In the genomic region with DNA sequence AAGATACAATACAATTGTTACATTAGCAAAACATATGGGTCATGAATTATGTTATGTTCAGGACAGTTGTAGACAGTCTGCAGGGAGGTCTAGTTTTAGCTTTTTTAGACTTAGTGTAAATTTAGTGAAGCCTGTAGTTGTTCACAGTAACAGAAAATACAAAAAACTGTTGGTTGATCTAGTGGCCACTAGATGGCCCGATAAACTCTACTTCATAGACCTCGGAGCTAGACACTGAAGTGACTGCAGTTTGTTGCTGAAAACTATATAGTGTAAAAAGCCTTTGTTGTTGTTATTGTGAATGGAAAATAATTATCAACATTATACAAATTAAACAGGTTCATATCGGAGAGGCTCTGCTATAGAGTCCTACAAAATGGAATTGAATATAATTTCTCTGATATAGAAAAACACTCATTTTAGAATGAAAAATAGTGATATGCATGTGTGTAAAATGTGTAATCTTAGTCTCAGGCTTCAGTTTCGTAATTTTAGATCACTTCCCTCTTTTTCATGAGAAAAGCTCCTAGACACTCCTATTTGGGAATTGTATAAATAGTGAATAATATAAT, we compare ENCODE assay signal across 11 cellular contexts. TPM values are rescaled to one million over a fixed set of nuclear protein-coding genes. Genes with fewer than 3 reads are reported as not detected.
DNase-seq lines count a peak whose midpoint lies in the region; ATAC-seq, FAIRE-seq and TF ChIP-seq lines count a peak whose summit lies in the region.
"Had no signal": no experiment of that assay in that cellular context is flagged by ENCODE, and none has a peak within 500 bp of the region (broad histone marks: within the 10 kb centered on the region; RNA-seq: fewer than 3 reads in every experiment).

No MANE protein-coding gene starts in this region.

- TF ChIP-seq POLR2A in A549 (IDR thresholded peaks at IDR 0.05; ENCODE audit: low read length) (no peak), HCT116 (IDR thresholded peaks at IDR 0.05; ENCODE audit: borderline replicate concordance, extremely low read depth, insufficient read depth, insufficient read length) (no peak)

- intact Hi-C loops in HCT116 (cut with micrococcal nuclease) (no loop called here), Panc1 (cut with micrococcal nuclease; ENCODE audit: unreplicated experiment) (no loop called here)

- no peaks in the 10 kb centered on the region for H3K9me3 ChIP-seq in A549
- H3K9me3 ChIP-seq in HCT116 (ENCODE audit: control insufficient read depth in 1 of 2, insufficient read depth in 1 of 2, low read depth in 1 of 2, low read length in 2 of 2): no peaks in the 10 kb centered on the region
- no peaks in the 10 kb centered on the region for H3K9me3 ChIP-seq in Panc1 (ENCODE audit: control insufficient read depth, insufficient read depth, low read depth, low read length)
- no peaks in the 10 kb centered on the region for H3K9me3 ChIP-seq in hepatocyte (ENCODE audit: low read depth)

- TF ChIP-seq CTCF in A549 (IDR thresholded peaks at IDR 0.05): peak; percentile 19; the same call in 1 of the 3 replicates
- TF ChIP-seq CTCF in HCT116 (IDR thresholded peaks at IDR 0.05 in 2 of 3, conservative IDR thresholded peaks at IDR 0.05 in 1 of 3; ENCODE audit: borderline replicate concordance in 1 of 3, insufficient read depth in 1 of 3, low read depth in 2 of 3, low read length in 2 of 3): peak in 2 of 3 experiments; percentile 55 to 59; a peak in 4 of 6 replicates
- TF ChIP-seq CTCF in Panc1 (IDR thresholded peaks at IDR 0.05): peak; percentile 75
- TF ChIP-seq CTCF in hepatocyte (IDR thresholded peaks at IDR 0.05; ENCODE audit: poor library complexity): peak; percentile 55

- H3K27me3 ChIP-seq in HCT116 (ENCODE audit: insufficient read depth, low read length) (no peaks in the 10 kb centered on the region), Panc1 (ENCODE audit: control insufficient read depth, insufficient read depth, low read length) (no peaks in the 10 kb centered on the region; the same call in 1 of the 2 replicates), hepatocyte (no peaks in the 10 kb centered on the region)

- no peak overlapping the region for H3K9ac ChIP-seq in HCT116 (ENCODE audit: low read length)

- no peaks in the 10 kb centered on the region for H3K9me2 ChIP-seq in HCT116 (ENCODE audit: insufficient read depth)
- H3K9me2 ChIP-seq in hepatocyte (replicated peaks; ENCODE audit: insufficient read depth): no peaks in the 10 kb centered on the region

- BruUV-seq in HCT116 (replicated peaks; lab: Mats Ljungman, UMichigan) (no TSS peak), Panc1 (replicated peaks; lab: Mats Ljungman, UMichigan) (no TSS peak)

- CTCF ChIA-PET in A549 (lab: Yijun Ruan, JAX): interaction anchor here (1.3 kb wide), 1 partner anchor 10 kb away, joined by 4 read pairs; no protein-coding TSS in a partner anchor
- CTCF ChIA-PET in HCT116 (lab: Charles Lee): interaction anchor here (1.1 kb wide), 1 partner anchor 131 kb away, joined by 6 read pairs; no protein-coding TSS in a partner anchor
- CTCF ChIA-PET in Panc1 (lab: Charles Lee): interaction anchor here (1.0 kb wide), 1 partner anchor 20 kb away, joined by 3 read pairs; no protein-coding TSS in a partner anchor

- H3K36me3 ChIP-seq in HCT116 (ENCODE audit: control insufficient read depth in 1 of 2, insufficient read depth in 2 of 2, low read length in 2 of 2) (no peaks in the 10 kb centered on the region), Panc1 (ENCODE audit: control insufficient read depth, insufficient read depth, low read length) (no peaks in the 10 kb centered on the region), hepatocyte (replicated peaks; ENCODE audit: insufficient read depth, low read depth) (no peaks in the 10 kb centered on the region)

- no peak overlapping the region for H3K4me2 ChIP-seq in A549
- H3K4me2 ChIP-seq in HCT116 (ENCODE audit: low read length): no peak overlapping the region
- H3K4me2 ChIP-seq in hepatocyte: peak overlapping the region; percentile 71

- H2AFZ ChIP-seq in HCT116 (ENCODE audit: low read depth, low read length, poor library complexity, severe bottlenecking) (no peak overlapping the region), hepatocyte (no peak overlapping the region)

- FAIRE-seq in A549 (lab: Jason Lieb, UNC): no peak
- FAIRE-seq: GM12891 had no signal

- RAD21 ChIA-PET in HCT116 (lab: Charles Lee; ENCODE audit: low non-redundant PET in 1 of 2, low total read pairs in 2 of 2, uncharacterized antibody in 2 of 2, unreplicated experiment in 2 of 2): no interaction called here

- no peaks in the 10 kb centered on the region for H4K20me1 ChIP-seq in HCT116 (ENCODE audit: insufficient read depth)
- no peaks in the 10 kb centered on the region for H4K20me1 ChIP-seq in hepatocyte (ENCODE audit: insufficient read depth, poor library complexity, severe bottlenecking)

- H3K79me2 ChIP-seq in HCT116 (ENCODE audit: insufficient read depth, low read length) (no peaks in the 10 kb centered on the region), hepatocyte (no peaks in the 10 kb centered on the region)

- TF ChIP-seq EP300 in A549 (IDR thresholded peaks at IDR 0.05): no peak

- DNase-seq in A549 (ENCODE audit: low read depth in 1 of 2, low spot score in 1 of 2): no peak
- no peak for DNase-seq in HCT116 (ENCODE audit: low read depth, low spot score)
- no peak for DNase-seq in Panc1 (ENCODE audit: low read depth, low spot score)
- DNase-seq in hepatocyte (ENCODE audit: low spot score): peak; percentile 31
- no peak for DNase-seq in GF-D8 (lab: John Stamatoyannopoulos, UW)
- no peak for DNase-seq in DMS153 treated with DMSO at 0.1 percent for 48 hours (lab: John Stamatoyannopoulos, UW; ENCODE audit: unreplicated experiment)
- DNase-seq: amygdala, NCI-H524 treated with DMSO at 0.1 percent for 48 hours had no signal

- no peak overlapping the region for H3K4me3 ChIP-seq in A549
- H3K4me3 ChIP-seq in HCT116 (replicated peaks in 1 of 2; ENCODE audit: low read depth in 1 of 2, low read length in 2 of 2): no peak overlapping the region
- H3K4me3 ChIP-seq in Panc1 (ENCODE audit: low read depth in 2 of 2, low read length in 2 of 2): no peak overlapping the region
- no peak overlapping the region for H3K4me3 ChIP-seq in hepatocyte

- WGBS in A549 (ENCODE audit: missing lambda C conversion rate): 0% methylated on average over 4 of the region's 4 CpGs
- 32% methylated on average over 4 of the region's 4 CpGs for WGBS in hepatocyte (ENCODE audit: low lambda C conversion rate, missing lambda C conversion rate)

- in situ Hi-C loops in Panc1 (cut with HindIII; ENCODE audit: low pct_unique_long_range_greater_than_20kb, low sequenced_read_pairs): no loop called here

- no peak overlapping the region for H3K27ac ChIP-seq in A549
- no peak overlapping the region for H3K27ac ChIP-seq in HCT116 (ENCODE audit: low read depth, low read length)
- H3K27ac ChIP-seq in Panc1 (ENCODE audit: low read length): no peak overlapping the region
- H3K27ac ChIP-seq in hepatocyte: no peak overlapping the region

- ATAC-seq in A549: peak in 1 of 2 experiments; percentile 81; a peak in 3 of 6 replicates
- ATAC-seq in HCT116: peak; percentile 62
- ATAC-seq in Panc1: no peak
- no peak for ATAC-seq in GM18520 (IDR thresholded peaks at IDR 0.05; ENCODE audit: unreplicated experiment)
- ATAC-seq in HG03457 (IDR thresholded peaks at IDR 0.05; ENCODE audit: unreplicated experiment): no peak

- POLR2A ChIA-PET in A549 (lab: Yijun Ruan, JAX): no interaction called here
- POLR2A ChIA-PET in HCT116 (lab: Charles Lee): no interaction called here
- POLR2A ChIA-PET in Panc1 (lab: Charles Lee): no interaction called here

- TF ChIP-seq RAD21 in A549 (conservative IDR thresholded peaks at IDR 0.05 in 1 of 2, IDR thresholded peaks at IDR 0.05 in 1 of 2) (peak in 1 of 2 experiments; percentile 17; a peak in 1 of 5 replicates), HCT116 (IDR thresholded peaks at IDR 0.05; ENCODE audit: low read depth) (no peak)

- H3K4me1 ChIP-seq in A549 (no peaks in the 10 kb centered on the region), HCT116 (ENCODE audit: control insufficient read depth in 1 of 2, insufficient read depth in 2 of 2, low read length in 2 of 2) (no peaks in the 10 kb centered on the region), Panc1 (ENCODE audit: control insufficient read depth, insufficient read depth, low read length) (no peaks in the 10 kb centered on the region), hepatocyte (ENCODE audit: insufficient read depth) (no peaks in the 10 kb centered on the region)

TF ChIP-seq in A549, 52 proteins besides CTCF, POLR2A, EP300 and RAD21 (continues in another document):
- TF ChIP-seq POLR2AphosphoS2 (conservative IDR thresholded peaks at IDR 0.05; ENCODE audit: low read length) (no peak), FOSL2 (IDR thresholded peaks at IDR 0.05) (no peak), FOSL2 (CRISPR knock-in tag; IDR thresholded peaks at IDR 0.05) (no peak), GATA3 (IDR thresholded peaks at IDR 0.05; ENCODE audit: borderline replicate concordance) (no peak)

TF ChIP-seq in HCT116, 20 proteins besides CTCF, POLR2A, EP300 and RAD21 (continues in another document):
- TF ChIP-seq SIN3A (IDR thresholded peaks at IDR 0.05; ENCODE audit: low read depth): no peak
- no peak for TF ChIP-seq JUND (IDR thresholded peaks at IDR 0.05)

RNA-seq across cellular contexts. Expression of a gene that starts 18.3 kb away (rescaled TPM):
- polyA plus RNA-seq in A549 (2011; rRNA removed) (0.04 TPM in 1 of 2 replicates, not detected in the other), A549 (2017; fragmentation: RNase III; extraction: RNeasy Plus Mini Kit Qiagen cat#74134 plus additional on column Dnase treatment) (not detected in 3 replicates), hepatocyte (15.6 and 16.0 TPM in 2 replicates)
- 0.01 and 0.06 TPM in 2 replicates for polyA plus RNA-seq in A549 (2012; cell fraction: cytosol; rRNA removed)
- polyA plus RNA-seq in A549 (2012; cell fraction: nucleus; rRNA removed): 0.11 and 0.12 TPM in 2 replicates
- 0.04 TPM in 1 of 2 replicates, not detected in the other for polyA minus RNA-seq in A549 (2011; rRNA and poly(A)+ RNA removed)
- total RNA-seq in HCT116 (2021; ENCODE audit: unreplicated experiment) (not detected), Panc1 (2021; ENCODE audit: unreplicated experiment) (not detected), hepatocyte (3.1 and 5.4 TPM in 2 replicates)
- not detected in 2 replicates for polyA plus RNA-seq in HCT116 (2012)
- not detected for polyA plus RNA-seq in Panc1 (2012; ENCODE audit: insufficient read length)

RNA-seq across cellular contexts. Expression of a gene that starts 57.8 kb away (rescaled TPM):
- 0.53 and 0.67 TPM in 2 replicates for polyA plus RNA-seq in A549 (2011; rRNA removed)
- 0.81 and 0.96 TPM in 2 replicates for polyA plus RNA-seq in A549 (2012; cell fraction: cytosol; rRNA removed)
- 0.89 and 1.1 TPM in 2 replicates for polyA plus RNA-seq in A549 (2012; cell fraction: nucleus; rRNA removed)
- polyA plus RNA-seq in A549 (2017; fragmentation: RNase III; extraction: RNeasy Plus Mini Kit Qiagen cat#74134 plus additional on column Dnase treatment): 0.07 to 0.12 TPM (median 0.08 TPM) in 3 replicates
- not detected in 2 replicates for polyA minus RNA-seq in A549 (2011; rRNA and poly(A)+ RNA removed)
- total RNA-seq in HCT116 (2021; ENCODE audit: unreplicated experiment): not detected
- not detected in 2 replicates for polyA plus RNA-seq in HCT116 (2012)
- not detected for total RNA-seq in Panc1 (2021; ENCODE audit: unreplicated experiment)
- polyA plus RNA-seq in Panc1 (2012; ENCODE audit: insufficient read length): not detected
- 168 and 191 TPM in 2 replicates for total RNA-seq in hepatocyte
- polyA plus RNA-seq in hepatocyte: 211 and 215 TPM in 2 replicates

Comparison
In these comparisons a context has a peak if more than half of its experiments do, and no peak if none do; other contexts are left out.
1. CTCF ChIP-seq: peak in every context shown above with its lines; median percentile 75 in Panc1; 57 in HCT116; 55 in hepatocyte; 19 in A549.
2. RNA of a gene that starts 57.8 kb away (total RNA-seq): 168 to 191 TPM in hepatocyte; not detected in Panc1 (single experiment) and not detected in HCT116 (single experiment); every median in the first group is over 100 times any median in the second.